ENCODE assay signal across 1 cellular context in genomic region chr1:101004061-101004460, GRCh38.
TF ChIP-seq lines count a peak whose summit lies in the region.

No MANE protein-coding gene starts in this region.

TF ChIP-seq in HepG2, 621 proteins besides CTCF, POLR2A, EP300 and RAD21 (continued from another document and continues in another):
- TF ChIP-seq SCMH1 (CRISPR knock-in tag; IDR thresholded peaks at IDR 0.05; ENCODE audit: borderline replicate concordance) = no peak
- TF ChIP-seq KDM1A (CRISPR knock-in tag; IDR thresholded peaks at IDR 0.05) = peak; percentile 93
- no peak for TF ChIP-seq ARNT (IDR thresholded peaks at IDR 0.05)
- no peak for TF ChIP-seq REL (CRISPR knock-in tag; conservative IDR thresholded peaks at IDR 0.05)
- TF ChIP-seq ZFP1 (CRISPR knock-in tag; IDR thresholded peaks at IDR 0.05) = peak; percentile 92; the same call in 1 of the 2 replicates
- peak; percentile 85 for TF ChIP-seq NFIC (IDR thresholded peaks at IDR 0.05; ENCODE audit: low read length)
- TF ChIP-seq ZNF850 (CRISPR knock-in tag; conservative IDR thresholded peaks at IDR 0.05) = no peak
- peak; percentile 85 for TF ChIP-seq ZNF12 (CRISPR knock-in tag; IDR thresholded peaks at IDR 0.05)
- TF ChIP-seq ZNF484 (CRISPR knock-in tag; IDR thresholded peaks at IDR 0.05; ENCODE audit: borderline replicate concordance, low read depth) = no peak
- peak; percentile 99 for TF ChIP-seq SOX13 (IDR thresholded peaks at IDR 0.05)
- TF ChIP-seq SOX13 (CRISPR knock-in tag; conservative IDR thresholded peaks at IDR 0.05 in 1 of 2, IDR thresholded peaks at IDR 0.05 in 1 of 2) = peak in 1 of 2 experiments; percentile 100; a peak in 2 of 4 replicates
- TF ChIP-seq ZMYM2 (CRISPR knock-in tag; IDR thresholded peaks at IDR 0.05) = no peak
- peak; percentile 68 for TF ChIP-seq ZNF609 (CRISPR knock-in tag; IDR thresholded peaks at IDR 0.05; ENCODE audit: borderline replicate concordance)
- TF ChIP-seq RXRA (CRISPR knock-in tag; IDR thresholded peaks at IDR 0.05) = no peak
- peak; percentile 63 for TF ChIP-seq HNF1A (IDR thresholded peaks at IDR 0.05; ENCODE audit: low read depth)
- peak; percentile 63; the same call in 1 of the 2 replicates for TF ChIP-seq HNF1A (CRISPR knock-in tag; IDR thresholded peaks at IDR 0.05; ENCODE audit: borderline replicate concordance)
- no peak for TF ChIP-seq ZNF646 (CRISPR knock-in tag; IDR thresholded peaks at IDR 0.05)
- peak; percentile 52; the same call in 1 of the 2 replicates for TF ChIP-seq MIXL1 (CRISPR knock-in tag; IDR thresholded peaks at IDR 0.05)
- peak; percentile 44; the same call in 1 of the 2 replicates for TF ChIP-seq POGK (CRISPR knock-in tag; conservative IDR thresholded peaks at IDR 0.05)
- TF ChIP-seq KDM6A (CRISPR knock-in tag; IDR thresholded peaks at IDR 0.05; ENCODE audit: low read depth) = peak; percentile 64; the same call in 1 of the 2 replicates
- TF ChIP-seq SP140L (CRISPR knock-in tag; IDR thresholded peaks at IDR 0.05; ENCODE audit: borderline replicate concordance) = peak; percentile 74; the same call in 1 of the 2 replicates
- TF ChIP-seq NR2C2 (CRISPR knock-in tag; IDR thresholded peaks at IDR 0.05; ENCODE audit: borderline replicate concordance) = peak; percentile 49; the same call in 1 of the 2 replicates
- 0 out of 2 replicates have a peak, but pooled peaks have one; percentile 62 for TF ChIP-seq MIER2 (CRISPR knock-in tag; IDR thresholded peaks at IDR 0.05)
- TF ChIP-seq HMGXB4 (CRISPR knock-in tag; IDR thresholded peaks at IDR 0.05; ENCODE audit: borderline replicate concordance in 1 of 2, low read depth in 1 of 2) = 0 out of 4 replicates have a peak, but pooled peaks have one; percentile 20 to 21
- no peak for TF ChIP-seq ZNF777 (CRISPR knock-in tag; IDR thresholded peaks at IDR 0.05)
- TF ChIP-seq ZBTB21 (CRISPR knock-in tag; IDR thresholded peaks at IDR 0.05) = 0 out of 2 replicates have a peak, but pooled peaks have one; percentile 19
- no peak; the same call in 1 of the 2 replicates for TF ChIP-seq KDM5A (IDR thresholded peaks at IDR 0.05; ENCODE audit: borderline replicate concordance, low read length)
- TF ChIP-seq ZBTB25 (CRISPR knock-in tag; IDR thresholded peaks at IDR 0.05) = peak; percentile 74; the same call in 1 of the 2 replicates
- TF ChIP-seq ZNF138 (CRISPR knock-in tag; IDR thresholded peaks at IDR 0.05; ENCODE audit: low read depth) = no peak
- no peak for TF ChIP-seq RBAK (CRISPR knock-in tag; IDR thresholded peaks at IDR 0.05)
- peak; percentile 85 for TF ChIP-seq ISL2 (CRISPR knock-in tag; IDR thresholded peaks at IDR 0.05)
- no peak for TF ChIP-seq RBM39 (IDR thresholded peaks at IDR 0.05; ENCODE audit: low read depth, low read length, poor library complexity, severe bottlenecking)
- no peak for TF ChIP-seq ZNF724P (CRISPR knock-in tag; IDR thresholded peaks at IDR 0.05; ENCODE audit: borderline replicate concordance)
- no peak for TF ChIP-seq CREB3 (CRISPR knock-in tag; IDR thresholded peaks at IDR 0.05)
